ENCODE assay signal across 19 cellular contexts in the genomic region with DNA sequence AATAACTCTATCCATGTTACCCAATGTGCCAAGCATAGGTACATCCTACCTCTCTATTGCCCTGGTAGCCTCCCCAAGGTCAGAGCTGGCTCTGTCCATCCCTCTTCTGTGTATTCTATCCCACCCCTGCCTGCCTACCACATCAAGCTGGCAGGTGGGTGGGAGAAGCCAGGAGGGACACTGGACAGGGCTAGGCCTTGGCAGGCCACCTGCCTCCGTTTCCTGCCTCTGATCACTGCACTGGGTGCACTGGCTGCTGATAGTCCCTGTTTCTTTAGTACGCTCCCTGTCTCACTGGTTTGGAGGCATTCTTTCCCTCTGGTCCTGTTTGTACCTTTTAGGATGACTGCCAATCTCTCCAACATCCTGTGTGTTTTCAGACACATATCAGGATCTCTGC. TPM values are rescaled to one million over a fixed set of nuclear protein-coding genes. Genes with fewer than 3 reads are reported as not detected.
DNase-seq lines count a peak whose midpoint lies in the region; ATAC-seq and TF ChIP-seq lines count a peak whose summit lies in the region.
"Had no signal": no experiment of that assay in that cellular context is flagged by ENCODE, and none has a peak within 500 bp of the region (broad histone marks: within the 10 kb centered on the region; RNA-seq: fewer than 3 reads in every experiment).

No MANE protein-coding gene starts in this region.

- H4K20me1 ChIP-seq in PC-3 (ENCODE audit: low read length), result no peaks in the 10 kb centered on the region

- no peak overlapping the region for H3K4me3 ChIP-seq in mucosa of descending colon
- no peak overlapping the region for H3K4me3 ChIP-seq in upper lobe of right lung
- no peak overlapping the region for H3K4me3 ChIP-seq in PC-3 (ENCODE audit: low read length)
- H3K4me3 ChIP-seq: A549, GM23248, HAP-1 had no signal

- no peaks in the 10 kb centered on the region for H3K9me2 ChIP-seq in PC-3 (replicated peaks; ENCODE audit: low read length)

- H3K4me1 ChIP-seq in mucosa of descending colon (ENCODE audit: low read depth) (no peaks in the 10 kb centered on the region), upper lobe of right lung (no peaks in the 10 kb centered on the region), PC-3 (ENCODE audit: insufficient read depth, low read length) (no peaks in the 10 kb centered on the region)
- H3K4me1 ChIP-seq: A549 had no signal

- H3K36me3 ChIP-seq in mucosa of descending colon (ENCODE audit: low read depth), result no peaks in the 10 kb centered on the region
- peaks cover 49% of the 10 kb centered on the region for H3K36me3 ChIP-seq in upper lobe of right lung
- H3K36me3 ChIP-seq in PC-3 (ENCODE audit: low read depth, low read length), result no peaks in the 10 kb centered on the region
- H3K36me3 ChIP-seq: HAP-1 had no signal

- DNase-seq in activated effector memory CD4-positive, alpha-beta T cell treated with anti-CD3 and anti-CD28 coated beads, Interleukin-2, amount 50 U/mL, for 16 hours, result peak; percentile 16
- DNase-seq in activated effector memory CD4-positive, alpha-beta T cell treated with Interleukin-2 at 50 U/mL for 16 hours, result no peak
- DNase-seq in mucosa of descending colon, result no peak
- DNase-seq in upper lobe of right lung, result no peak
- no peak for DNase-seq in DMS153 (lab: John Stamatoyannopoulos, UW)
- DNase-seq in Right ventricle myocardium inferior (ENCODE audit: missing footprints), result no peak
- no peak for DNase-seq in PC-3
- DNase-seq: AML-193; CD4-positive, alpha-beta memory T cell; DMS79 treated with DMSO at 0.1 percent for 48 hours; GF-D8; GM23248 had no signal

- H3F3A ChIP-seq in PC-3 (ENCODE audit: low read length, unreplicated experiment), result no peaks in the 10 kb centered on the region

- H3K27ac Mint-ChIP-seq in activated T-helper 17 cell treated with anti-CD3 and anti-CD28 coated beads, Interleukin-2, amount 50 U/mL, for 72 hours, result peak overlapping the region; percentile 39

- BruUV-seq in PC-3 (replicated peaks; lab: Mats Ljungman, UMichigan), result no TSS peak

- no peaks in the 10 kb centered on the region for H3K27me3 ChIP-seq in upper lobe of right lung
- no peaks in the 10 kb centered on the region for H3K27me3 ChIP-seq in PC-3 (ENCODE audit: low read length)

- H3K4me1 Mint-ChIP-seq in activated T-helper 17 cell treated with anti-CD3 and anti-CD28 coated beads, Interleukin-2, amount 50 U/mL, for 72 hours, result peaks cover 10% of the 10 kb centered on the region

- TF ChIP-seq CTCF in mucosa of descending colon (IDR thresholded peaks at IDR 0.05) (no peak), upper lobe of right lung (IDR thresholded peaks at IDR 0.05) (no peak), PC-3 (conservative IDR thresholded peaks at IDR 0.05; ENCODE audit: low read depth, low read length) (no peak)

- POLR2A ChIA-PET in PC-3 (lab: Charles Lee; ENCODE audit: unreplicated experiment), result no interaction called here

- H3K9ac ChIP-seq in PC-3 (ENCODE audit: low read length), result no peak overlapping the region
- H3K9ac ChIP-seq: GM23248 had no signal

- H3K9me3 ChIP-seq in mucosa of descending colon (no peaks in the 10 kb centered on the region), upper lobe of right lung (no peaks in the 10 kb centered on the region), PC-3 (ENCODE audit: low read length) (no peaks in the 10 kb centered on the region)
- H3K9me3 ChIP-seq: A549, HAP-1 had no signal

- intact Hi-C loops in mucosa of descending colon (cut with DNase I, micrococcal nuclease) (no loop called here), upper lobe of right lung (cut with DNase I) (no loop called here), Right ventricle myocardium inferior (cut with DNase I) (no loop called here), PC-3 (cut with micrococcal nuclease) (no loop called here)

- no peak overlapping the region for H3K27ac ChIP-seq in upper lobe of right lung
- H3K27ac ChIP-seq in PC-3 (ENCODE audit: low read length), result no peak overlapping the region
- H3K27ac ChIP-seq: 22Rv1, A549, GM23248 had no signal

- H3K4me2 ChIP-seq in PC-3 (ENCODE audit: low read length), result no peak overlapping the region
- H3K4me2 ChIP-seq: A549 had no signal

- ATAC-seq in activated T-helper 17 cell treated with anti-CD3 and anti-CD28 coated beads, Interleukin-2, amount 50 U/mL, for 72 hours (replicated peaks), result no peak
- ATAC-seq in mucosa of descending colon, result peak; percentile 10
- ATAC-seq in upper lobe of right lung, result peak; percentile 27
- ATAC-seq in Right ventricle myocardium inferior, result no peak
- ATAC-seq in PC-3, result no peak

- H3K79me2 ChIP-seq in PC-3 (ENCODE audit: low read length), result no peaks in the 10 kb centered on the region

- no peak overlapping the region for H3K4me3 Mint-ChIP-seq in activated T-helper 17 cell treated with anti-CD3 and anti-CD28 coated beads, Interleukin-2, amount 50 U/mL, for 72 hours
- H3K4me3 Mint-ChIP-seq: CD14-positive monocyte; CD4-positive, alpha-beta memory T cell had no signal

- CTCF ChIA-PET in PC-3 (lab: Charles Lee), result no interaction called here

- H2AFZ ChIP-seq in PC-3 (ENCODE audit: low read length), result no peak overlapping the region
- H2AFZ ChIP-seq: GM23248 had no signal

- no peaks in the 10 kb centered on the region for H3K27me3 Mint-ChIP-seq in activated T-helper 17 cell treated with anti-CD3 and anti-CD28 coated beads, Interleukin-2, amount 50 U/mL, for 72 hours
- H3K27me3 Mint-ChIP-seq: CD4-positive, alpha-beta memory T cell had no signal

- no peaks in the 10 kb centered on the region for H3K9me3 Mint-ChIP-seq in activated T-helper 17 cell treated with anti-CD3 and anti-CD28 coated beads, Interleukin-2, amount 50 U/mL, for 72 hours
- H3K9me3 Mint-ChIP-seq: CD14-positive monocyte; CD4-positive, alpha-beta memory T cell had no signal

- H3K36me3 Mint-ChIP-seq in activated T-helper 17 cell treated with anti-CD3 and anti-CD28 coated beads, Interleukin-2, amount 50 U/mL, for 72 hours (ENCODE audit: low read depth), result no peaks in the 10 kb centered on the region

RNA-seq across cellular contexts. Expression of gene TK2, which starts 12.7 kb away (rescaled TPM):
- total RNA-seq in activated T-helper 17 cell treated with anti-CD3 and anti-CD28 coated beads, Interleukin-2, amount 50 U/mL, for 72 hours, result 1 to 10 TPM; 5.7 to 6.6 TPM
- total RNA-seq in mucosa of descending colon, result 10 to 100 TPM; 14.4 to 29.4 (median 17.8) TPM
- 36.1 TPM for total RNA-seq in upper lobe of right lung
- 18.6 TPM for total RNA-seq in Right ventricle myocardium inferior
- total RNA-seq in PC-3 (2014; rRNA removed), result 8.3 and 14.1 TPM in 2 replicates

RNA-seq across cellular contexts. Expression of gene CKLF, which starts 15.1 kb away (rescaled TPM):
- total RNA-seq in activated T-helper 17 cell treated with anti-CD3 and anti-CD28 coated beads, Interleukin-2, amount 50 U/mL, for 72 hours, result 100 to 1,000 TPM; 117 to 155 TPM
- 10 to 100 TPM; 26.9 to 42.0 (median 29.1) TPM for total RNA-seq in mucosa of descending colon
- total RNA-seq in upper lobe of right lung, result 57.6 TPM
- total RNA-seq in Right ventricle myocardium inferior, result 14.7 TPM
- 47.9 and 49.7 TPM in 2 replicates for total RNA-seq in PC-3 (2014; rRNA removed)

RNA-seq across cellular contexts. Expression of gene CMTM1, which starts 29.0 kb away (rescaled TPM):
- total RNA-seq in activated T-helper 17 cell treated with anti-CD3 and anti-CD28 coated beads, Interleukin-2, amount 50 U/mL, for 72 hours, result 10 to 100 TPM; 15.8 to 15.9 TPM
- total RNA-seq in mucosa of descending colon (1 to 10 TPM; 3.1 to 6.1 (median 4.8) TPM), upper lobe of right lung (8.4 TPM), Right ventricle myocardium inferior (0.92 TPM), PC-3 (2014; rRNA removed) (0.92 and 1.4 TPM in 2 replicates)

RNA-seq across cellular contexts. Expression of gene CMTM2, which starts 42.0 kb away (rescaled TPM):
- total RNA-seq in activated T-helper 17 cell treated with anti-CD3 and anti-CD28 coated beads, Interleukin-2, amount 50 U/mL, for 72 hours, result 1 to 10 TPM in 1 of 2 donors, under 1 TPM in 1; 0.78 to 1.3 TPM
- total RNA-seq in mucosa of descending colon (under 1 TPM in 1 of 3 donors, not detected in 2; 0.46 TPM), upper lobe of right lung (3.1 TPM), Right ventricle myocardium inferior (0.35 TPM), PC-3 (2014; rRNA removed) (not detected in 2 replicates)
- total RNA-seq: GM23248, H4, HT-29 had no signal

Comparison
In these comparisons a context has a peak if more than half of its experiments do, and no peak if none do; other contexts are left out.
1. ATAC-seq: peak in mucosa of descending colon (single experiment) and upper lobe of right lung (single experiment); none in activated T-helper 17 cell treated with anti-CD3 and anti-CD28 coated beads, Interleukin-2, amount 50 U/mL, for 72 hours (single experiment), Right ventricle myocardium inferior (single experiment) and PC-3 (single experiment).